Comparison of ENCODE assay signal across 11 cellular contexts in the genomic region with DNA sequence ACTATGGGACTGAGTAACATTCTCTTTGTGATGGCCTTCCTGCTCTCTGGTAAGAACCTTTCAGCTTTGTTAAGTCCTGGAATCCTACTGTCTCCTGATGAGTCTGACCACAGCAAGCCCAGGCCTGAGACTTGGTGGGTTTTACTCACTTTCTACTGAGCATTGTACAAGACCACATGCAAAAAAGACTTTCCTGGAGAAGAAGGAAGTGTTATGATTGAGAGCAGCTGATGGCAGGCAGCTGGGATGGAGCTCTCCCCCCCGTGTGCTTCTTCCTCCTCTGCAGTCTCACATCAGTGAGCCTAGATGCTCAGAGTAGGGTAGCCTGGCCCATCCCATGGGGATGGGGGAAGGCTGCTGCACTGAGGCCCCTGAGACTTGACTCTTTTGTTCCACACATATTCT. TPM values are rescaled to one million over a fixed set of nuclear protein-coding genes. Genes with fewer than 3 reads are reported as not detected.
DNase-seq lines count a peak whose midpoint lies in the region; ATAC-seq and TF ChIP-seq lines count a peak whose summit lies in the region.
"Had no signal": no experiment of that assay in that cellular context is flagged by ENCODE, and none has a peak within 500 bp of the region (broad histone marks: within the 10 kb centered on the region; RNA-seq: fewer than 3 reads in every experiment).

No MANE protein-coding gene starts in this region.

- no peak overlapping the region for H2BK12ac ChIP-seq in H9 (ENCODE audit: insufficient read length, low read depth, low read length)

- intact Hi-C loops in Right ventricle myocardium superior (cut with DNase I): no loop called here
- intact Hi-C loops in Right ventricle myocardium inferior (cut with DNase I): no loop called here

- peak overlapping the region; percentile 68 for H3K27ac ChIP-seq in OCI-LY3 (ENCODE audit: low read length)
- no peak overlapping the region for H3K27ac ChIP-seq in H9 (ENCODE audit: insufficient read length, low read depth, low read length)
- H3K27ac ChIP-seq: C4-2B, esophagus muscularis mucosa had no signal

- H3K9me3 ChIP-seq in OCI-LY3 (ENCODE audit: insufficient read depth, low read length) (no peaks in the 10 kb centered on the region), H9 (ENCODE audit: control insufficient read depth, low read depth, low read length) (no peaks in the 10 kb centered on the region)
- H3K9me3 ChIP-seq: esophagus muscularis mucosa had no signal

- H4K5ac ChIP-seq in H9 (ENCODE audit: insufficient read length, low read depth, low read length): no peak overlapping the region

- H3K79me2 ChIP-seq in OCI-LY3 (ENCODE audit: low read length) (peaks cover 26% of the 10 kb centered on the region; the same call in 1 of the 2 replicates), H9 (ENCODE audit: insufficient read depth, low read length) (no peaks in the 10 kb centered on the region)

- peak overlapping the region; percentile 35 for H3K4me3 ChIP-seq in OCI-LY3 (ENCODE audit: low read length)
- H3K4me3 ChIP-seq: esophagus muscularis mucosa had no signal

- H2BK5ac ChIP-seq in H9 (ENCODE audit: insufficient read length, low read length): no peak overlapping the region

- no peaks in the 10 kb centered on the region for H3K9me3 Mint-ChIP-seq in stimulated activated memory B cell treated with anti-CD40 and anti-IgM and Interleukin-4, amounts not matched to agents 10 μg/mL and 1 μg/mL and 100 μg/mL, for 72 hours
- no peaks in the 10 kb centered on the region for H3K9me3 Mint-ChIP-seq in H9

- H4K20me1 ChIP-seq in OCI-LY3 (ENCODE audit: insufficient read depth, low read length) (no peaks in the 10 kb centered on the region), H9 (ENCODE audit: control insufficient read depth, insufficient read depth, insufficient read length) (no peaks in the 10 kb centered on the region)

- DNase-seq in Right ventricle myocardium superior: no peak
- DNase-seq in Right ventricle myocardium inferior (ENCODE audit: missing footprints): no peak
- no peak for DNase-seq in H9
- DNase-seq in C1 segment of cervical spinal cord (lab: John Stamatoyannopoulos, UW): no peak
- no peak for DNase-seq in stimulated activated CD4-positive, alpha-beta T cell treated with anti-CD3 and anti-CD28 coated beads, Interleukin-15, amount 100 ng/mL, for 24 hours

- H3K4me1 ChIP-seq in OCI-LY3 (ENCODE audit: low read length) (peaks cover 82% of the 10 kb centered on the region), H9 (ENCODE audit: insufficient read depth, low read length) (no peaks in the 10 kb centered on the region)
- H3K4me1 ChIP-seq: esophagus muscularis mucosa had no signal

- H2AK5ac ChIP-seq in H9 (ENCODE audit: insufficient read length, low read length): no peak overlapping the region

- no peaks in the 10 kb centered on the region for H3K27me3 ChIP-seq in OCI-LY3 (ENCODE audit: low read depth, low read length)
- no peaks in the 10 kb centered on the region for H3K27me3 ChIP-seq in H9 (ENCODE audit: insufficient read depth, low read length)
- H3K27me3 ChIP-seq: esophagus muscularis mucosa had no signal

- no peak for TF ChIP-seq CTCF in OCI-LY3 (IDR thresholded peaks at IDR 0.05; ENCODE audit: low read depth, low read length)
- no peak for TF ChIP-seq CTCF in H9 (conservative IDR thresholded peaks at IDR 0.05)

- no peak overlapping the region for H3K56ac ChIP-seq in H9 (ENCODE audit: insufficient read length, low read depth, low read length)

- H3K36me3 Mint-ChIP-seq in stimulated activated memory B cell treated with anti-CD40 and anti-IgM and Interleukin-4, amounts not matched to agents 10 μg/mL and 1 μg/mL and 100 μg/mL, for 72 hours: peaks cover 38% of the 10 kb centered on the region
- H3K36me3 Mint-ChIP-seq in H9 (ENCODE audit: insufficient read depth in 1 of 3, low read depth in 3 of 3): no peaks in the 10 kb centered on the region

- no peak overlapping the region for H4K8ac ChIP-seq in H9 (replicated peaks; ENCODE audit: insufficient read length, low read depth, low read length)

- no peak overlapping the region for H3K18ac ChIP-seq in H9 (ENCODE audit: insufficient read length, low read depth, low read length)

- no peak overlapping the region for H2BK20ac ChIP-seq in H9 (ENCODE audit: low read depth, low read length, poor library complexity, severe bottlenecking)

- H3K4me3 Mint-ChIP-seq in stimulated activated memory B cell treated with anti-CD40 and anti-IgM and Interleukin-4, amounts not matched to agents 10 μg/mL and 1 μg/mL and 100 μg/mL, for 72 hours: peak overlapping the region; percentile 58
- no peak overlapping the region for H3K4me3 Mint-ChIP-seq in H9

- H3K27ac Mint-ChIP-seq in stimulated activated memory B cell treated with anti-CD40 and anti-IgM and Interleukin-4, amounts not matched to agents 10 μg/mL and 1 μg/mL and 100 μg/mL, for 72 hours: peak overlapping the region; percentile 77
- no peak overlapping the region for H3K27ac Mint-ChIP-seq in H9

- H2BK15ac ChIP-seq in H9 (ENCODE audit: low read depth, low read length): no peak overlapping the region

- H3K9ac ChIP-seq in OCI-LY3 (ENCODE audit: low read length) (peak overlapping the region; percentile 49; the same call in 1 of the 2 replicates), H9 (ENCODE audit: extremely low read depth, insufficient read length, low read length) (no peak overlapping the region)

- no peak overlapping the region for H3K23ac ChIP-seq in H9 (ENCODE audit: insufficient read length, low read depth, low read length)

- H2BK120ac ChIP-seq in H9 (ENCODE audit: low read depth, low read length, poor library complexity, severe bottlenecking): no peak overlapping the region

- no peaks in the 10 kb centered on the region for H3K23me2 ChIP-seq in H9 (ENCODE audit: insufficient read length, low read depth, low read length, poor library complexity, severe bottlenecking)

- H3K36me3 ChIP-seq in OCI-LY3 (replicated peaks; ENCODE audit: low read depth, low read length): peaks cover 10% of the 10 kb centered on the region
- H3K36me3 ChIP-seq: esophagus muscularis mucosa had no signal

- H3K4me2 ChIP-seq in OCI-LY3 (ENCODE audit: low read length) (peak overlapping the region; percentile 72), H9 (ENCODE audit: insufficient read depth, insufficient read length, low read length) (no peak overlapping the region)

- H3K14ac ChIP-seq in H9 (ENCODE audit: insufficient read depth, low read length): no peak overlapping the region

- peaks cover 60% of the 10 kb centered on the region for H3K4me1 Mint-ChIP-seq in stimulated activated memory B cell treated with anti-CD40 and anti-IgM and Interleukin-4, amounts not matched to agents 10 μg/mL and 1 μg/mL and 100 μg/mL, for 72 hours
- no peaks in the 10 kb centered on the region for H3K4me1 Mint-ChIP-seq in H9

- no peak overlapping the region for H4K91ac ChIP-seq in H9 (ENCODE audit: insufficient read length, low read depth, low read length)

- H3K4ac ChIP-seq in H9 (ENCODE audit: low read depth, low read length): no peak overlapping the region

- WGBS in H9 (ENCODE audit: extremely low coverage, insufficient read length, low lambda C conversion rate): no CpG with 5 or more reads among the region's 1 CpG

- ATAC-seq in Right ventricle myocardium superior (ENCODE audit: poor library complexity) (peak; percentile 41), Right ventricle myocardium inferior (no peak), HG02884 (IDR thresholded peaks at IDR 0.05; ENCODE audit: unreplicated experiment) (peak; percentile 35)
- peak; percentile 93 for ATAC-seq in stimulated activated memory B cell treated with anti-CD40 and anti-IgM and Interleukin-4, amounts not matched to agents 10 μg/mL and 1 μg/mL and 100 μg/mL, for 72 hours

- H3T11ph ChIP-seq in H9 (ENCODE audit: low read length): no peak overlapping the region

- no peaks in the 10 kb centered on the region for H3K27me3 Mint-ChIP-seq in stimulated activated memory B cell treated with anti-CD40 and anti-IgM and Interleukin-4, amounts not matched to agents 10 μg/mL and 1 μg/mL and 100 μg/mL, for 72 hours
- H3K27me3 Mint-ChIP-seq in H9 (ENCODE audit: low read depth): no peaks in the 10 kb centered on the region; the same call in 1 of the 2 replicates

- H2AFZ ChIP-seq in OCI-LY3 (ENCODE audit: low read depth, low read length) (no peak overlapping the region), H9 (ENCODE audit: low read length) (no peak overlapping the region)

- H3K79me1 ChIP-seq in H9 (ENCODE audit: insufficient read depth, low read depth, low read length, poor library complexity, severe bottlenecking): no peaks in the 10 kb centered on the region

RNA-seq across cellular contexts. Expression of a gene that starts 36.4 kb away (rescaled TPM):
- 3.7 TPM for total RNA-seq in Right ventricle myocardium superior
- total RNA-seq in Right ventricle myocardium inferior: 4.2 TPM
- total RNA-seq in H9 (2021): not detected in 2 replicates
- total RNA-seq: M059J had no signal
